ENCODE assay signal across 12 cellular contexts in the genomic region with DNA sequence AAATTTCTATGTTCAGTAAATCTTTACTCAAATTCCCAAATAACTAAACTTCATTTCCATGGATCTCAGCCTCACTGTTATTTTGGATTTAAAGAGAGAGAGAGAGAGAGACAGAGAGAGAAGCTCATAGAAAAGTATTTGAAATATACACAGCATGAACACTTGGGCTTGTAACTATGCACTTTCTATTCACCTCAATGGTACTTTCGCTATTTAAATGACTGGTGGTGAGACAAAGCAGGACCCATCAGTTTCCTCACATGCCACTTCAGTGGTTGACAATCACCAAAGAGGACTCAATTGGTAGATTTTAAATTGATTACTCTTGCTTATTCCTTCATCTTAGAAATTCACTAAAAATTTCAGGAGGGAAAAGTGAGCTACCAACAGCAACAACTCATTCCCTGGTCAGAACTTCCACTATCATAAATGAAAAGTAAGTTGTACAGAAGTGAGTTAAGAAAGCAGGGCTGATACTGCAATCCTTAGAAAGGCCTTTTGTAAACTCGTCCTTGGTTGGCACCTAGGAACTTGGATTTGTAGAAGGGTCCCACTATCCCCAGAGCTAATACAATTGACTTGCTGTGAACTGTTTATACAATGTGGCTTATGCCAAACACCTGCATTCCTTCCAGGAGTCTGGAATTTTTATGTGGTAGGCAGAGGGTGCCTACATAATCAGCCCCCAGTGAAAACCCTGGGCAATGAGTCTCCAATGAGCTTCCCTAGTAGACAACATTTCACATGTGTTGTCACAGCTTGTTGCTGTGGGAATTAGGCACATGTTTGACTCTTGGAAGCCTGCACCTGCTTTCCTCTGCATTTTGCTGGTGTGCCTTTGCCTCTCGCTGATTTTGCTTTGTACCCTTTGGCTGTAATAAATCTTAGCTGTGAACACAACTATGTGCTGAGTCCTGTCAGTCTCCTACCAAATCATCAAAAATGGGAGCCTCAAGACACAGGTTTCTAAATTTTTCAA. TPM values are rescaled to one million over a fixed set of nuclear protein-coding genes. Genes with fewer than 3 reads are reported as not detected.
DNase-seq lines count a peak whose midpoint lies in the region; ATAC-seq and TF ChIP-seq lines count a peak whose summit lies in the region.
"Had no signal": no experiment of that assay in that cellular context is flagged by ENCODE, and none has a peak within 500 bp of the region (broad histone marks: within the 10 kb centered on the region; RNA-seq: fewer than 3 reads in every experiment).

No MANE protein-coding gene starts in this region.

- H3K9me3 ChIP-seq in PC-3 (ENCODE audit: low read length) = no peaks in the 10 kb centered on the region
- H3K9me3 ChIP-seq: mucosa of descending colon had no signal

- 0 out of 2 replicates have a peak, but pooled peaks cover under 1% of the 10 kb centered on the region for H3K79me2 ChIP-seq in PC-3 (ENCODE audit: low read length)

- no peaks in the 10 kb centered on the region for H4K20me1 ChIP-seq in PC-3 (ENCODE audit: low read length)

- no peaks in the 10 kb centered on the region for H3F3A ChIP-seq in PC-3 (ENCODE audit: low read length, unreplicated experiment)

- in situ Hi-C loops in G401 (cut with HindIII; ENCODE audit: low sequenced_read_pairs) = no loop called here

- no peaks in the 10 kb centered on the region for H3K27me3 Mint-ChIP-seq in activated naive CD4-positive, alpha-beta T cell treated with anti-CD3 and anti-CD28 coated beads for 36 hours (ENCODE audit: low read depth)
- no peaks in the 10 kb centered on the region for H3K27me3 Mint-ChIP-seq in activated naive CD4-positive, alpha-beta T cell treated with anti-CD3 and anti-CD28 coated beads, Interleukin-2, amount 10 ng/mL, durations not matched to agents 7 days and 5 days
- H3K27me3 Mint-ChIP-seq in stimulated activated memory B cell treated with anti-CD40 and anti-IgM and Interleukin-4, amounts not matched to agents 10 μg/mL and 1 μg/mL and 100 μg/mL, for 72 hours = no peaks in the 10 kb centered on the region

- H3K9me2 ChIP-seq in PC-3 (replicated peaks; ENCODE audit: low read length) = no peaks in the 10 kb centered on the region

- H3K4me3 Mint-ChIP-seq in activated naive CD4-positive, alpha-beta T cell treated with anti-CD3 and anti-CD28 coated beads for 36 hours = no peak overlapping the region
- H3K4me3 Mint-ChIP-seq in activated naive CD4-positive, alpha-beta T cell treated with anti-CD3 and anti-CD28 coated beads, Interleukin-2, amount 10 ng/mL, durations not matched to agents 7 days and 5 days = no peak overlapping the region
- H3K4me3 Mint-ChIP-seq in stimulated activated memory B cell treated with anti-CD40 and anti-IgM and Interleukin-4, amounts not matched to agents 10 μg/mL and 1 μg/mL and 100 μg/mL, for 72 hours = no peak overlapping the region

- H3K4me2 ChIP-seq in PC-3 (ENCODE audit: low read length) = no peak overlapping the region

- H2AFZ ChIP-seq in PC-3 (ENCODE audit: low read length) = no peak overlapping the region

- peaks cover 52% of the 10 kb centered on the region for H3K36me3 Mint-ChIP-seq in activated naive CD4-positive, alpha-beta T cell treated with anti-CD3 and anti-CD28 coated beads for 36 hours (ENCODE audit: low read depth)
- peaks cover 57% of the 10 kb centered on the region for H3K36me3 Mint-ChIP-seq in activated naive CD4-positive, alpha-beta T cell treated with anti-CD3 and anti-CD28 coated beads, Interleukin-2, amount 10 ng/mL, durations not matched to agents 7 days and 5 days
- peaks cover 71% of the 10 kb centered on the region for H3K36me3 Mint-ChIP-seq in stimulated activated memory B cell treated with anti-CD40 and anti-IgM and Interleukin-4, amounts not matched to agents 10 μg/mL and 1 μg/mL and 100 μg/mL, for 72 hours

- H3K9me3 Mint-ChIP-seq in activated naive CD4-positive, alpha-beta T cell treated with anti-CD3 and anti-CD28 coated beads for 36 hours = peaks cover 4% of the 10 kb centered on the region
- H3K9me3 Mint-ChIP-seq in activated naive CD4-positive, alpha-beta T cell treated with anti-CD3 and anti-CD28 coated beads, Interleukin-2, amount 10 ng/mL, durations not matched to agents 7 days and 5 days = no peaks in the 10 kb centered on the region
- peaks cover 3% of the 10 kb centered on the region for H3K9me3 Mint-ChIP-seq in stimulated activated memory B cell treated with anti-CD40 and anti-IgM and Interleukin-4, amounts not matched to agents 10 μg/mL and 1 μg/mL and 100 μg/mL, for 72 hours

- peaks cover 48% of the 10 kb centered on the region for H3K4me1 Mint-ChIP-seq in activated naive CD4-positive, alpha-beta T cell treated with anti-CD3 and anti-CD28 coated beads for 36 hours (ENCODE audit: low read depth)
- H3K4me1 Mint-ChIP-seq in activated naive CD4-positive, alpha-beta T cell treated with anti-CD3 and anti-CD28 coated beads, Interleukin-2, amount 10 ng/mL, durations not matched to agents 7 days and 5 days = peaks cover 24% of the 10 kb centered on the region
- peaks cover 7% of the 10 kb centered on the region for H3K4me1 Mint-ChIP-seq in stimulated activated memory B cell treated with anti-CD40 and anti-IgM and Interleukin-4, amounts not matched to agents 10 μg/mL and 1 μg/mL and 100 μg/mL, for 72 hours

- POLR2A ChIA-PET in PC-3 (lab: Charles Lee; ENCODE audit: unreplicated experiment) = no interaction called here

- H3K4me1 ChIP-seq in PC-3 (ENCODE audit: insufficient read depth, low read length) = no peaks in the 10 kb centered on the region
- H3K4me1 ChIP-seq: heart left ventricle had no signal

- ATAC-seq in GM21576 (IDR thresholded peaks at IDR 0.05; ENCODE audit: unreplicated experiment) (peak; percentile 77), HG03378 (IDR thresholded peaks at IDR 0.05; ENCODE audit: unreplicated experiment) (peak; percentile 77), PC-3 (no peak)
- no peak for ATAC-seq in stimulated activated memory B cell treated with anti-CD40 and anti-IgM and Interleukin-4, amounts not matched to agents 10 μg/mL and 1 μg/mL and 100 μg/mL, for 72 hours
- ATAC-seq: heart left ventricle had no signal

- no peak overlapping the region for H3K4me3 ChIP-seq in PC-3 (ENCODE audit: low read length)
- H3K4me3 ChIP-seq: heart left ventricle, mucosa of descending colon had no signal

- no peak for TF ChIP-seq CTCF in PC-3 (conservative IDR thresholded peaks at IDR 0.05; ENCODE audit: low read depth, low read length)

- peak; percentile 32 for DNase-seq in activated naive CD4-positive, alpha-beta T cell treated with anti-CD3 and anti-CD28 coated beads for 36 hours
- DNase-seq in activated naive CD4-positive, alpha-beta T cell treated with anti-CD3 and anti-CD28 coated beads, Interleukin-2, amount 10 ng/mL, durations not matched to agents 7 days and 5 days = no peak
- no peak for DNase-seq in PC-3
- no peak for DNase-seq in NOMO-1 treated with DMSO at 0.1 percent for 48 hours (lab: John Stamatoyannopoulos, UW; ENCODE audit: unreplicated experiment)
- DNase-seq in G401 (ENCODE audit: low spot score) = no peak
- DNase-seq: heart left ventricle, mucosa of descending colon, MV-4-11, NCI-H748 treated with DMSO at 0.1 percent for 48 hours had no signal

- CTCF ChIA-PET in activated naive CD4-positive, alpha-beta T cell treated with anti-CD3 and anti-CD28 coated beads for 36 hours (lab: Charles Lee) = interaction anchor here (0.6 to 1.7 kb wide), 3 partner anchors 9 to 128 kb away, joined by 3 to 5 read pairs (median 3); no protein-coding TSS in a partner anchor
- CTCF ChIA-PET in activated naive CD4-positive, alpha-beta T cell treated with anti-CD3 and anti-CD28 coated beads, Interleukin-2, amount 10 ng/mL, durations not matched to agents 7 days and 5 days (lab: Charles Lee) = no interaction called here
- CTCF ChIA-PET in PC-3 (lab: Charles Lee) = no interaction called here

- peak overlapping the region; percentile 72 for H3K27ac Mint-ChIP-seq in activated naive CD4-positive, alpha-beta T cell treated with anti-CD3 and anti-CD28 coated beads for 36 hours
- H3K27ac Mint-ChIP-seq in activated naive CD4-positive, alpha-beta T cell treated with anti-CD3 and anti-CD28 coated beads, Interleukin-2, amount 10 ng/mL, durations not matched to agents 7 days and 5 days = no peak overlapping the region
- peak overlapping the region; percentile 57 for H3K27ac Mint-ChIP-seq in stimulated activated memory B cell treated with anti-CD40 and anti-IgM and Interleukin-4, amounts not matched to agents 10 μg/mL and 1 μg/mL and 100 μg/mL, for 72 hours

- peaks cover 18% of the 10 kb centered on the region; the same call in 1 of the 2 replicates for H3K36me3 ChIP-seq in PC-3 (ENCODE audit: low read depth, low read length)

- intact Hi-C loops in activated naive CD4-positive, alpha-beta T cell treated with anti-CD3 and anti-CD28 coated beads for 36 hours (cut with micrococcal nuclease) = loop anchor here (1.0 to 5.0 kb wide), 3 partner anchors 10 to 558 kb away; no protein-coding TSS in a partner anchor
- intact Hi-C loops in PC-3 (cut with micrococcal nuclease) = no loop called here

- no TSS peak for BruUV-seq in PC-3 (replicated peaks; lab: Mats Ljungman, UMichigan)

- H3K9ac ChIP-seq in PC-3 (ENCODE audit: low read length) = no peak overlapping the region

- H3K27me3 ChIP-seq in PC-3 (ENCODE audit: low read length) = no peaks in the 10 kb centered on the region
- H3K27me3 ChIP-seq: heart left ventricle had no signal

- H3K27ac ChIP-seq in PC-3 (ENCODE audit: low read length) = no peak overlapping the region
- H3K27ac ChIP-seq: heart left ventricle had no signal

RNA-seq across cellular contexts. Expression of gene ERLIN1, which starts 10.8 kb away (rescaled TPM):
- 10 to 100 TPM; 18.4 to 18.7 TPM for total RNA-seq in activated naive CD4-positive, alpha-beta T cell treated with anti-CD3 and anti-CD28 coated beads for 36 hours
- 13.5 and 15.1 TPM in 2 replicates for total RNA-seq in PC-3 (2014; rRNA removed)
- total RNA-seq in G401 (2014; rRNA removed; shearing (Covaris generic)) = 39.0 TPM in 2 replicates

RNA-seq across cellular contexts. Expression of gene CHUK, which starts 54.4 kb away (rescaled TPM):
- 10 to 100 TPM; 23.0 to 24.1 TPM for total RNA-seq in activated naive CD4-positive, alpha-beta T cell treated with anti-CD3 and anti-CD28 coated beads for 36 hours
- total RNA-seq in PC-3 (2014; rRNA removed) = 11.8 and 16.2 TPM in 2 replicates
- total RNA-seq in G401 (2014; rRNA removed; shearing (Covaris generic)) = 16.5 and 30.8 TPM in 2 replicates

Comparison
In these comparisons a context has a peak if more than half of its experiments do, and no peak if none do; other contexts are left out.
1. ATAC-seq: peak in GM21576 (single experiment) and HG03378 (single experiment); none in stimulated activated memory B cell treated with anti-CD40 and anti-IgM and Interleukin-4, amounts not matched to agents 10 μg/mL and 1 μg/mL and 100 μg/mL, for 72 hours (single experiment) and PC-3 (single experiment).